Comparison of ENCODE assay signal across 8 cellular contexts in the genomic region with DNA sequence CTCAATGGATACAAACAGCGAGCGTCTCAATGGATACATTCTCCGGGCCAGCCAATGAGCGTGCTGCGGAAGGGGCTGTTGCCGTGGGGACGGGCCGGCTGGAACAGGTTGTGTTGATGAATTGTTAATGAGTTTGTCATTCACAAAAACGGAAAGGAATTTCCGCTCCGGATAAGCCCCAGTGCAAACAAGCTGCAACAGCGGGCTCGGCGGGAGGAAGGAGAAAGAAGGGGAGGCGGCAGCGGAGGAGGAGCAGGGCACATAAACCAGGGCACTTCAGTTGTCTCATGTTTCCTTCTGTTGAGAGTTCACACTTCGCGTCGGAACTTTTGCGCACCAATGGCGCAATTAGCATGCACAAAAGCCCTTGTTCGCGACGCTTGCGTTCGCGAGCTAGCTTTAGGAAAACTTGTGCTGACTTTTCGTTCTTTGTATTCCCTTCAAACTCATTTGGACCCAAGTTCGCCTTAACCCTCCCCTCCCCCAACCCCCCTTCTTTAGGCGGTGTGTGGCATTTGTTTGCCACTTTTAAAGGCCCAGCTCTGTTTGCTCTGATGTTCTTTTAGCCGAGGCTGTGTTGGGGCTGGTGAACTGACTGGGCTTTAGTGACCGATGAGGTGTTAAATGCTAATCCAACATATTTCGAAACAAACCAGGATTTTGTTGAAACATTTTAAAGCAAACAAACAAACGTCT. TPM values are rescaled to one million over a fixed set of nuclear protein-coding genes. Genes with fewer than 3 reads are reported as not detected.
DNase-seq lines count a peak whose midpoint lies in the region; ATAC-seq and TF ChIP-seq lines count a peak whose summit lies in the region.

A gene with protein sequence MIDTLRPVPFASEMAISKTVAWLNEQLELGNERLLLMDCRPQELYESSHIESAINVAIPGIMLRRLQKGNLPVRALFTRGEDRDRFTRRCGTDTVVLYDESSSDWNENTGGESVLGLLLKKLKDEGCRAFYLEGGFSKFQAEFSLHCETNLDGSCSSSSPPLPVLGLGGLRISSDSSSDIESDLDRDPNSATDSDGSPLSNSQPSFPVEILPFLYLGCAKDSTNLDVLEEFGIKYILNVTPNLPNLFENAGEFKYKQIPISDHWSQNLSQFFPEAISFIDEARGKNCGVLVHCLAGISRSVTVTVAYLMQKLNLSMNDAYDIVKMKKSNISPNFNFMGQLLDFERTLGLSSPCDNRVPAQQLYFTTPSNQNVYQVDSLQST (minus strand): TSS at position 10 of the 696 bp plus-strand sequence. CDS start 462 bp downstream, outside the sequence.

- H3K4me1 Mint-ChIP-seq in activated T-helper 2 cell treated with anti-CD3 and anti-CD28 coated beads, Interferon-gamma antibody, Interleukin-2, Interleukin-4, amounts not matched to agents 10 μg/mL and 5 μg/mL and 100 μg/mL, durations not matched to agents 14 hours and 24 hours and 36 hours (ENCODE audit: low read depth), result peaks cover 38% of the 10 kb centered on the region

- H3K9me3 ChIP-seq in RWPE2 (ENCODE audit: severe bottlenecking), result no peaks in the 10 kb centered on the region

- ATAC-seq in GM21390 (IDR thresholded peaks at IDR 0.05; ENCODE audit: unreplicated experiment) (peak; percentile 48), RWPE2 (ENCODE audit: low read depth) (peak; percentile 74)

- peaks cover 44% of the 10 kb centered on the region for H3K36me3 ChIP-seq in RWPE2 (ENCODE audit: low read depth)

- intact Hi-C loops in activated T-helper 2 cell treated with anti-CD3 and anti-CD28 coated beads, Interferon-gamma antibody, Interleukin-2, Interleukin-4, amounts not matched to agents 10 μg/mL and 5 μg/mL and 100 μg/mL, durations not matched to agents 14 hours and 24 hours and 36 hours (cut with micrococcal nuclease), result loop anchor here (1.0 to 2.0 kb wide), 12 partner anchors 18 to 333 kb away; a partner anchor contains a TSS

- H3K36me3 Mint-ChIP-seq in activated T-helper 2 cell treated with anti-CD3 and anti-CD28 coated beads, Interferon-gamma antibody, Interleukin-2, Interleukin-4, amounts not matched to agents 10 μg/mL and 5 μg/mL and 100 μg/mL, durations not matched to agents 14 hours and 24 hours and 36 hours (ENCODE audit: low read depth), result peaks cover 49% of the 10 kb centered on the region

- peak within 1 kb of the TSS; percentile 99 for H3K27ac ChIP-seq in RWPE2 (ENCODE audit: poor library complexity, severe bottlenecking)

- H3K4me3 Mint-ChIP-seq in activated T-helper 2 cell treated with anti-CD3 and anti-CD28 coated beads, Interferon-gamma antibody, Interleukin-2, Interleukin-4, amounts not matched to agents 10 μg/mL and 5 μg/mL and 100 μg/mL, durations not matched to agents 14 hours and 24 hours and 36 hours (ENCODE audit: low read depth), result peak within 1 kb of the TSS; percentile 97

- H3K27me3 Mint-ChIP-seq in activated T-helper 2 cell treated with anti-CD3 and anti-CD28 coated beads, Interferon-gamma antibody, Interleukin-2, Interleukin-4, amounts not matched to agents 10 μg/mL and 5 μg/mL and 100 μg/mL, durations not matched to agents 14 hours and 24 hours and 36 hours (ENCODE audit: low read depth), result no peaks in the 10 kb centered on the region

- DNase-seq in C1 segment of cervical spinal cord (lab: John Stamatoyannopoulos, UW) (peak in 13 of 14 donors; percentile 54 to 94 (median 83)), LoVo (ENCODE audit: low spot score) (peak; percentile 99), RWPE2 (ENCODE audit: low spot score) (peak; percentile 98), fibroblast of gingiva (ENCODE audit: low read depth) (peak; percentile 99), myocyte (ENCODE audit: low read depth) (peak; percentile 99)
- DNase-seq in activated T-helper 2 cell treated with anti-CD3 and anti-CD28 coated beads, Interferon-gamma antibody, Interleukin-2, Interleukin-4, amounts not matched to agents 10 μg/mL and 5 μg/mL and 100 μg/mL, durations not matched to agents 14 hours and 24 hours and 36 hours (ENCODE audit: low spot score), result peak; percentile 96
- peak; percentile 55 to 66 for DNase-seq in stimulated activated CD8-positive, alpha-beta memory T cell treated with anti-CD3 and anti-CD28 coated beads, Interleukin-7, amount 100 ng/mL, for 1 hour (ENCODE audit: low read depth in 2 of 2)

- peaks cover 32% of the 10 kb centered on the region for H3K4me1 ChIP-seq in RWPE2 (ENCODE audit: insufficient read depth, poor library complexity, severe bottlenecking)

- H3K27ac Mint-ChIP-seq in activated T-helper 2 cell treated with anti-CD3 and anti-CD28 coated beads, Interferon-gamma antibody, Interleukin-2, Interleukin-4, amounts not matched to agents 10 μg/mL and 5 μg/mL and 100 μg/mL, durations not matched to agents 14 hours and 24 hours and 36 hours, result peak within 1 kb of the TSS; percentile 97

- no peaks in the 10 kb centered on the region for H3K9me3 Mint-ChIP-seq in activated T-helper 2 cell treated with anti-CD3 and anti-CD28 coated beads, Interferon-gamma antibody, Interleukin-2, Interleukin-4, amounts not matched to agents 10 μg/mL and 5 μg/mL and 100 μg/mL, durations not matched to agents 14 hours and 24 hours and 36 hours

- H3K27me3 ChIP-seq in RWPE2 (ENCODE audit: insufficient read depth, poor library complexity, severe bottlenecking), result no peaks in the 10 kb centered on the region

- peak within 1 kb of the TSS; percentile 78 for H3K4me3 ChIP-seq in RWPE2 (ENCODE audit: severe bottlenecking)

- no peak for TF ChIP-seq CTCF in RWPE2 (IDR thresholded peaks at IDR 0.05; ENCODE audit: poor library complexity, severe bottlenecking)

RNA-seq across cellular contexts. Expression of the gene that starts here (rescaled TPM):
- total RNA-seq in activated T-helper 2 cell treated with anti-CD3 and anti-CD28 coated beads, Interferon-gamma antibody, Interleukin-2, Interleukin-4, amounts not matched to agents 10 μg/mL and 5 μg/mL and 100 μg/mL, durations not matched to agents 14 hours and 24 hours and 36 hours, result 75.7 and 82.0 TPM in 2 replicates
- total RNA-seq in myocyte, result 15.7 and 19.9 TPM in 2 replicates
- 22.1 TPM for polyA plus RNA-seq in myocyte (2012)

Comparison
In these comparisons a context has a peak if more than half of its experiments do, and no peak if none do; other contexts are left out.
1. Peak in every context shown above with its lines: DNase-seq, ATAC-seq, H3K4me3 ChIP-seq and H3K27ac ChIP-seq.